ENCODE assay signal across 22 cellular contexts in the genomic region with DNA sequence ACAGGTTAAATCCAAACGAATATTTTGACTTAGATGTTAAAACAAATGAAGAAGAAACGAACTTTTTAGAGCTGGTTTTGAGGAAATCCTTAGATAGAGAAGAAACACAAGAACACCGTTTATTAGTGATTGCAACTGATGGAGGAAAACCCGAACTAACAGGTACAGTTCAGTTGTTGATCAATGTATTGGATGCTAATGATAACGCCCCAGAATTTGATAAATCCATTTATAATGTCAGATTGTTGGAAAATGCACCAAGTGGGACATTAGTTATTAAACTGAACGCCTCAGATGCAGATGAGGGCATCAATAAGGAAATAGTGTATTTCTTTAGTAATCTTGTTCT. TPM values are rescaled to one million over a fixed set of nuclear protein-coding genes. Genes with fewer than 3 reads are reported as not detected.
"Had no signal": no experiment of that assay in that cellular context is flagged by ENCODE, and none has a peak within 500 bp of the region (broad histone marks: within the 10 kb centered on the region; RNA-seq: fewer than 3 reads in every experiment).

No MANE protein-coding gene starts in this region.

- H3K27me3 ChIP-seq: brain microvascular endothelial cell, cardiac muscle cell, Peyer's patch had no signal

- H3K4me3 ChIP-seq: cardiac muscle cell had no signal

- DNase-seq: activated CD4-positive, CD25-positive, alpha-beta regulatory T cell; activated gamma-delta T cell; activated T-cell treated with anti-CD3 and anti-CD28 coated beads for 4 hours; MM.1S; NCI-H1105 treated with DMSO at 0.1 percent for 48 hours; NCI-H187; NCI-H2081 treated with DMSO at 0.1 percent for 48 hours; NCI-H446; NCI-H524; Peyer's patch; SHP77 treated with DMSO at 0.1 percent for 48 hours; T-cell; T1000 had no signal

- H3K27ac Mint-ChIP-seq: activated CD4-positive, alpha-beta memory T cell treated with anti-CD3 and anti-CD28 coated beads for 36 hours; activated CD4-positive, alpha-beta T cell treated with anti-CD3 and anti-CD28 coated beads, Interleukin-2, amount 10 ng/mL, durations not matched to agents 7 days and 5 days; activated naive CD4-positive, alpha-beta T cell treated with anti-CD3 and anti-CD28 coated beads for 36 hours; activated naive CD8-positive, alpha-beta T cell; activated T-helper 17 cell treated with anti-CD3 and anti-CD28 coated beads, Interleukin-2, amount 50 U/mL, for 72 hours; T-cell had no signal

- H3K4me1 ChIP-seq: Peyer's patch had no signal

- H3K36me3 ChIP-seq: brain microvascular endothelial cell, cardiac muscle cell, Peyer's patch had no signal

- H3K4me3 Mint-ChIP-seq: activated CD4-positive, alpha-beta memory T cell treated with anti-CD3 and anti-CD28 coated beads for 36 hours; activated CD4-positive, alpha-beta T cell treated with anti-CD3 and anti-CD28 coated beads, Interleukin-2, amount 10 ng/mL, durations not matched to agents 7 days and 5 days; activated naive CD4-positive, alpha-beta T cell treated with anti-CD3 and anti-CD28 coated beads for 36 hours; activated naive CD8-positive, alpha-beta T cell; activated T-helper 17 cell treated with anti-CD3 and anti-CD28 coated beads, Interleukin-2, amount 50 U/mL, for 72 hours; T-cell had no signal

- ATAC-seq: activated T-helper 17 cell treated with anti-CD3 and anti-CD28 coated beads, Interleukin-2, amount 50 U/mL, for 72 hours; T-cell had no signal

- H3K4me2 ChIP-seq: KMS-11 had no signal

- H3K4me1 Mint-ChIP-seq: activated CD4-positive, alpha-beta T cell treated with anti-CD3 and anti-CD28 coated beads, Interleukin-2, amount 10 ng/mL, durations not matched to agents 7 days and 5 days; activated T-helper 17 cell treated with anti-CD3 and anti-CD28 coated beads, Interleukin-2, amount 50 U/mL, for 72 hours; T-cell had no signal

- H3K27ac ChIP-seq: brain microvascular endothelial cell, cardiac muscle cell, KMS-11, Peyer's patch had no signal

RNA-seq across cellular contexts. Expression of a gene that starts 0.8 kb away (rescaled TPM):
- total RNA-seq: activated CD4-positive, alpha-beta memory T cell treated with anti-CD3 and anti-CD28 coated beads for 36 hours; activated CD4-positive, alpha-beta T cell treated with anti-CD3 and anti-CD28 coated beads, Interleukin-2, amount 10 ng/mL, durations not matched to agents 7 days and 5 days; activated CD8-positive, alpha-beta memory T cell treated with anti-CD3 and anti-CD28 coated beads for 36 hours; activated naive CD4-positive, alpha-beta T cell treated with anti-CD3 and anti-CD28 coated beads for 36 hours; activated T-helper 17 cell treated with anti-CD3 and anti-CD28 coated beads, Interleukin-2, amount 50 U/mL, for 72 hours; T-cell had no signal

RNA-seq across cellular contexts. Expression of a gene that starts 5.5 kb away (rescaled TPM):
- total RNA-seq: activated CD4-positive, alpha-beta memory T cell treated with anti-CD3 and anti-CD28 coated beads for 36 hours; activated CD4-positive, alpha-beta T cell treated with anti-CD3 and anti-CD28 coated beads, Interleukin-2, amount 10 ng/mL, durations not matched to agents 7 days and 5 days; activated CD8-positive, alpha-beta memory T cell treated with anti-CD3 and anti-CD28 coated beads for 36 hours; activated naive CD4-positive, alpha-beta T cell treated with anti-CD3 and anti-CD28 coated beads for 36 hours; activated T-helper 17 cell treated with anti-CD3 and anti-CD28 coated beads, Interleukin-2, amount 50 U/mL, for 72 hours; T-cell had no signal

RNA-seq across cellular contexts. Expression of a gene that starts 11.8 kb away (rescaled TPM):
- total RNA-seq: activated CD4-positive, alpha-beta memory T cell treated with anti-CD3 and anti-CD28 coated beads for 36 hours; activated CD4-positive, alpha-beta T cell treated with anti-CD3 and anti-CD28 coated beads, Interleukin-2, amount 10 ng/mL, durations not matched to agents 7 days and 5 days; activated CD8-positive, alpha-beta memory T cell treated with anti-CD3 and anti-CD28 coated beads for 36 hours; activated naive CD4-positive, alpha-beta T cell treated with anti-CD3 and anti-CD28 coated beads for 36 hours; activated T-helper 17 cell treated with anti-CD3 and anti-CD28 coated beads, Interleukin-2, amount 50 U/mL, for 72 hours; T-cell had no signal

RNA-seq across cellular contexts. Expression of a gene that starts 15.4 kb away (rescaled TPM):
- total RNA-seq: activated CD4-positive, alpha-beta memory T cell treated with anti-CD3 and anti-CD28 coated beads for 36 hours; activated CD4-positive, alpha-beta T cell treated with anti-CD3 and anti-CD28 coated beads, Interleukin-2, amount 10 ng/mL, durations not matched to agents 7 days and 5 days; activated CD8-positive, alpha-beta memory T cell treated with anti-CD3 and anti-CD28 coated beads for 36 hours; activated naive CD4-positive, alpha-beta T cell treated with anti-CD3 and anti-CD28 coated beads for 36 hours; activated T-helper 17 cell treated with anti-CD3 and anti-CD28 coated beads, Interleukin-2, amount 50 U/mL, for 72 hours; T-cell had no signal

RNA-seq across cellular contexts. Expression of a gene that starts 18.7 kb away (rescaled TPM):
- total RNA-seq: activated CD4-positive, alpha-beta memory T cell treated with anti-CD3 and anti-CD28 coated beads for 36 hours; activated CD4-positive, alpha-beta T cell treated with anti-CD3 and anti-CD28 coated beads, Interleukin-2, amount 10 ng/mL, durations not matched to agents 7 days and 5 days; activated CD8-positive, alpha-beta memory T cell treated with anti-CD3 and anti-CD28 coated beads for 36 hours; activated naive CD4-positive, alpha-beta T cell treated with anti-CD3 and anti-CD28 coated beads for 36 hours; activated T-helper 17 cell treated with anti-CD3 and anti-CD28 coated beads, Interleukin-2, amount 50 U/mL, for 72 hours; T-cell had no signal
